Comparison of ENCODE assay signal across 1 cellular context in the genomic region with DNA sequence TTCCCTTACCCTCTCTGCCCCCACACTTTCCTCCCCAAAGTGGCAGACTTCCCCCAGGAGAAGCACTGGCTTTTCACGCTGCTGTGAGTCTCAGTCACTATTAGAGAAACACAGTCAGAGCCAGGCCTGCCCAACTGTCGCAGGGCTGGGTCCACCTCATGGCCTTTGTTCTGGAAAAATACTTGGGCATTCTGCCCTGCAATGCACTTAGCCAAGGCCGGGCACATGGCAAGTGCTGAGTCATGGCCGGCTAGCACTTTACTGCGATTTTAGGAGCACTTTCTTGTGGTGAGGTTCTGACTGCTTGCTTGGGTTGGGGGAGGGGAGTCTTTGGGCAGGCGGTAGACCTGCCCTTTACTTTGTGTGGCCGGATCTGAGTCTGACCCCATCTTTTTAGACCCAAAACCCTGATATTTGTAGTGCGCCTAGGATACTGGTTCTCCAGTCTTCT.
A peak's percentile ranks its signal among the peaks of the same experiment; 100 is the strongest.
TF ChIP-seq lines count a peak whose summit lies in the region.

No MANE protein-coding gene starts in this region.

TF ChIP-seq in liver, 16 proteins besides CTCF, POLR2A, EP300 and RAD21 (continued from another document):
- TF ChIP-seq GABPA (IDR thresholded peaks at IDR 0.05 in 1 of 2, conservative IDR thresholded peaks at IDR 0.05 in 1 of 2) (no peak), JUND (IDR thresholded peaks at IDR 0.05) (peak; percentile 73 to 83), HNF4G (IDR thresholded peaks at IDR 0.05) (peak; percentile 24), SP1 (IDR thresholded peaks at IDR 0.05) (peak; percentile 90), HNF4A (conservative IDR thresholded peaks at IDR 0.05) (peak; percentile 82 to 85)
